1 cellular context compared by ENCODE assay signal in genomic region chr14:25862068-25862467, GRCh38.
TF ChIP-seq lines count a peak whose summit lies in the region.

No MANE protein-coding gene starts in this region.

TF ChIP-seq in neural cell, 6 proteins besides CTCF, POLR2A, EP300 and RAD21 (continued from another document):
- TF ChIP-seq REST (IDR thresholded peaks at IDR 0.05; ENCODE audit: borderline replicate concordance) (peak; percentile 97), EZH2 (IDR thresholded peaks at IDR 0.05; ENCODE audit: borderline replicate concordance, insufficient read depth, low read length, poor library complexity, severe bottlenecking) (no peak), TAF1 (IDR thresholded peaks at IDR 0.05; ENCODE audit: low read depth) (no peak), MXI1 (conservative IDR thresholded peaks at IDR 0.05; ENCODE audit: poor library complexity, severe bottlenecking) (no peak)
